ENCODE assay signal across 13 cellular contexts in the genomic region with DNA sequence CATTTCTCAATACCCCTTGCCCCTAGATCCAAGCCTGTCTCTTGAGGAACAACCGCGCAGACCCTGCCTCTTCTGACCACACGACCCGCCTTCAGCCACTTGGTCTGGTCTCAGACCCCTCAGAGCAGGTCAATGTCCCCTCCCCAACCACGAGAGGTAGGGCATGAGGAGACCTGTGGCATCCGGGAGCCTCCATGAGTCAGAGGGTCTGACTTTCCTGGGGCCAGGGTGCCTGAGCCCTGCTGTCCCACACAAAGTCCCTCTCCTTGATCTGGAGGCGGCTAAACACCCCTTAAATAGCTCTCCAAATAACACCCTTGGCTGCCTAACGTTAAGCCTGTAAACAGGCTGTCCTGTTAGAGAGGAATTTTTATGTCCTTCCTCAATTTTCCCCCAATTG.
"Had no signal": no experiment of that assay in that cellular context is flagged by ENCODE, and none has a peak within 500 bp of the region (broad histone marks: within the 10 kb centered on the region; RNA-seq: fewer than 3 reads in every experiment).

No MANE protein-coding gene starts in this region.

- H3K27me3 Mint-ChIP-seq: naive B cell had no signal

- ATAC-seq: stimulated activated naive CD8-positive, alpha-beta T cell treated with anti-CD3 and anti-CD28 coated beads, Interleukin-15, Interleukin-2, amounts not matched to agents 100 U/mL and 50 U/mL, for 24 hours had no signal

- H3K27ac ChIP-seq: breast epithelium, sigmoid colon, SK-N-MC, suprapubic skin had no signal

- H3K4me3 ChIP-seq: lung, sigmoid colon, SK-N-MC had no signal

- H3K4me3 Mint-ChIP-seq: activated T-helper 1 cell treated with anti-CD3 and anti-CD28 coated beads, Interleukin-12 subunit alpha, Interleukin-12 subunit beta, Interleukin-2, Interleukin-4 antibody, amounts not matched to agents 30 ng/mL and 10 ng/mL and 1 ng/mL, durations not matched to agents 14 hours and 24 hours and 36 hours had no signal

- H3K9me3 Mint-ChIP-seq: activated T-helper 1 cell treated with anti-CD3 and anti-CD28 coated beads, Interleukin-12 subunit alpha, Interleukin-12 subunit beta, Interleukin-2, Interleukin-4 antibody, amounts not matched to agents 30 ng/mL and 10 ng/mL and 1 ng/mL, durations not matched to agents 14 hours and 24 hours and 36 hours; naive B cell; type B pancreatic cell had no signal

- H3K36me3 ChIP-seq: breast epithelium, sigmoid colon, suprapubic skin had no signal

- H3K27ac Mint-ChIP-seq: type B pancreatic cell had no signal

- H3K9me3 ChIP-seq: breast epithelium, sigmoid colon, suprapubic skin had no signal

- DNase-seq: activated CD4-positive, alpha-beta T cell treated with anti-CD3 and anti-CD28 coated beads, Interleukin-2, amount 50 U/mL, for 4 hours; activated CD4-positive, CD25-positive, alpha-beta regulatory T cell; activated naive CD4-positive, alpha-beta T cell treated with Interleukin-2 at 50 U/mL for 16 hours; naive B cell; sigmoid colon; stimulated activated CD4-positive, alpha-beta T cell treated with anti-CD3 and anti-CD28 coated beads, Interleukin-2, amount 100 ng/mL, for 48 hours; stimulated activated naive CD8-positive, alpha-beta T cell treated with anti-CD3 and anti-CD28 coated beads, Interleukin-15, Interleukin-2, amounts not matched to agents 100 U/mL and 50 U/mL, for 24 hours had no signal

- H3K36me3 Mint-ChIP-seq: type B pancreatic cell had no signal
